Comparison of ENCODE assay signal across 18 cellular contexts in genomic region chr18:36047521-36047920, GRCh38.
"Had no signal": no experiment of that assay in that cellular context is flagged by ENCODE, and none has a peak within 500 bp of the region (broad histone marks: within the 10 kb centered on the region; RNA-seq: fewer than 3 reads in every experiment).

No MANE protein-coding gene starts in this region.

- H2AFZ ChIP-seq: parathyroid adenoma had no signal

- H3K4me3 Mint-ChIP-seq: activated naive CD8-positive, alpha-beta T cell treated with anti-CD3 and anti-CD28 coated beads for 36 hours had no signal

- H3K36me3 ChIP-seq: heart left ventricle had no signal

- H3K9ac ChIP-seq: parathyroid adenoma had no signal

- H3K9me3 ChIP-seq: stomach had no signal

- H3K27me3 ChIP-seq: heart left ventricle, stomach, suprapubic skin, tibial nerve had no signal

- ATAC-seq: heart left ventricle, left ventricle myocardium superior, right cardiac atrium had no signal

- H3K27me3 Mint-ChIP-seq: activated naive CD8-positive, alpha-beta T cell treated with anti-CD3 and anti-CD28 coated beads for 36 hours had no signal

- DNase-seq: activated CD4-positive, alpha-beta T cell treated with anti-CD3 and anti-CD28 coated beads for 4 hours; activated CD4-positive, alpha-beta T cell treated with anti-CD3 and anti-CD28 coated beads, Interleukin-2, amount 50 U/mL, for 48 hours; activated CD4-positive, CD25-positive, alpha-beta regulatory T cell; activated naive CD4-positive, alpha-beta T cell treated with Interleukin-2 at 50 U/mL for 16 hours; activated naive CD8-positive, alpha-beta T cell treated with anti-CD3 and anti-CD28 coated beads for 36 hours; activated T-cell treated with anti-CD3 and anti-CD28 coated beads, Interleukin-2, amount 50 U/mL, for 48 hours; amniotic stem cell; cortex of kidney; heart left ventricle; left ventricle myocardium superior; mammary epithelial cell; nucleus accumbens; right cardiac atrium; stimulated activated CD4-positive, alpha-beta T cell treated with anti-CD3 and anti-CD28 coated beads, Interleukin-12 subunit alpha, Interleukin-12 subunit beta, amount 100 ng/mL, for 4 hours; stomach had no signal

- H3K27ac ChIP-seq: heart left ventricle, parathyroid adenoma, stomach, suprapubic skin, tibial nerve had no signal

- H3K4me1 ChIP-seq: parathyroid adenoma had no signal

- H3K4me3 ChIP-seq: heart left ventricle, stomach, suprapubic skin, tibial nerve had no signal

- H3K27ac Mint-ChIP-seq: activated naive CD8-positive, alpha-beta T cell treated with anti-CD3 and anti-CD28 coated beads for 36 hours had no signal
